8 cellular contexts compared by ENCODE assay signal in the genomic region with DNA sequence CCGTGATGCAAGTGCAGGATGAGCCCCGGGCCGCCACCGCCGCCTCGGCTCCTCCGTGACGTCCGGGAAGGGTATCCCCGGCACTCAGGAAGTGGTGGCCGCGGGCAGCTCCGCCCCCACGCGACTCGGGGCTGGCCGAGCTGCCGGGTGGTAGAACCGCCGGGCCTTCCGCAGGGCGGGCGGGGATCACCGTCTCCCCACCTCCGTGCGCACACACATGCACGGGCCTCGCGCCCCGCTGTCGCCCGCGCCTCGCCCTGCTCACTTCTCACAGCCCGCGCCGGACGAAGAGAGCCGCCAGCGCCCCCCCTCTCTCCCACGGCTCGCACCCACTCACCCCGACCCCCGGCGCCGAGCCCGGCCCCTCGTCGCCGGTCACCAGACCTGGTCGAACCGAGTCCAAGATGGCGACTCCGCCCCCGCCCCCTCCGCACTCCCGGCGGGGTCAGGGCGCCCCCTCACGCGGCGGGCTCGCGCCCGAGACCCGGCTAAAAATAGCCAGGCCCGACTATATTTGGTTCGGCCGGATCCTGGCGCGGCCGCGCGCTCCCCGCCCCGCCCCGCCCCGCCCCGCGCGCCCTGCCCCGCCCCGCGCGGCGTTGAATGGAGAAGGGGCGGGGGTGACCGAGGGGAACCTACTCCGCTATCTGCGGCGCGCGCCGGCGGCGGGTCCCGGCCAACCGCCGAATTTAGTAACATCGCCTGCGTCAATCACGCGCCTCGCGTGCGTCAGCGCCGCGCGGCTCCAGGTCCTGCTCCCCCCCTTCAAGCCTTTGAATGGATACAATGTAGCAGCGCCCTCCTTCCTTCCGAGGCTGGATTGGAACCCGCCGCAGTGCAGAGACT. TPM values are rescaled to one million over a fixed set of nuclear protein-coding genes. Genes with fewer than 3 reads are reported as not detected.
DNase-seq lines count a peak whose midpoint lies in the region; ATAC-seq and TF ChIP-seq lines count a peak whose summit lies in the region.

No MANE protein-coding gene starts in this region.

- peaks cover 26% of the 10 kb centered on the region for H3K36me3 Mint-ChIP-seq in activated T-cell treated with anti-CD3 and anti-CD28 coated beads, Interleukin-2, amount 50 U/mL, for 24 hours (ENCODE audit: low read depth)

- no peaks in the 10 kb centered on the region for H3K36me3 ChIP-seq in esophagus (ENCODE audit: control insufficient read depth in 2 of 2, insufficient read depth in 2 of 2, low read length in 1 of 2)
- H3K36me3 ChIP-seq in muscle layer of duodenum (ENCODE audit: control insufficient read depth in 1 of 2, insufficient read depth in 2 of 2, low read length in 2 of 2): peaks cover 0 to 4% of the 10 kb centered on the region in 2 donors

- WGBS in esophagus, 2 donors: 0% methylated on average over 91 to 114 of the region's 114 CpGs

- no peaks in the 10 kb centered on the region for H3K9me3 Mint-ChIP-seq in activated T-cell treated with anti-CD3 and anti-CD28 coated beads, Interleukin-2, amount 50 U/mL, for 24 hours

- H3K4me3 Mint-ChIP-seq in activated T-cell treated with anti-CD3 and anti-CD28 coated beads, Interleukin-2, amount 50 U/mL, for 24 hours: peak overlapping the region; percentile 98

- H3K27me3 ChIP-seq in esophagus (ENCODE audit: control insufficient read depth in 1 of 2, insufficient read depth in 2 of 2, low read length in 2 of 2): peaks cover 0 to 7% of the 10 kb centered on the region in 2 donors
- H3K27me3 ChIP-seq in muscle layer of duodenum (ENCODE audit: low read depth, low read length): peaks cover 9% of the 10 kb centered on the region

- peak overlapping the region; percentile 96 to 98 for H3K27ac ChIP-seq in esophagus (ENCODE audit: low read depth in 2 of 2, low read length in 1 of 2)
- peak overlapping the region; percentile 92 for H3K27ac ChIP-seq in muscle layer of duodenum (ENCODE audit: low read length)

- H3K4me3 ChIP-seq in esophagus (ENCODE audit: low read depth in 1 of 2, low read length in 2 of 2) (peak overlapping the region; percentile 78 to 83), muscle layer of duodenum (ENCODE audit: low read depth in 1 of 2, low read length in 2 of 2) (peak overlapping the region; percentile 85 to 93)

- no peak for TF ChIP-seq RAD21 in Ishikawa (IDR thresholded peaks at IDR 0.05; ENCODE audit: low read depth)

- peak overlapping the region; percentile 99 for H3K27ac Mint-ChIP-seq in activated T-cell treated with anti-CD3 and anti-CD28 coated beads, Interleukin-2, amount 50 U/mL, for 24 hours

- DNase-seq in DMS53 (lab: John Stamatoyannopoulos, UW) (peak; percentile 94), OCI-M1 (lab: John Stamatoyannopoulos, UW) (peak; percentile 97)
- DNase-seq in activated T-cell treated with anti-CD3 and anti-CD28 coated beads, Interleukin-2, amount 50 U/mL, for 24 hours: peak; percentile 95
- peak; percentile 77 for DNase-seq in stimulated activated CD8-positive, alpha-beta memory T cell treated with anti-CD3 and anti-CD28 coated beads, Interleukin-7, amount 100 ng/mL, for 24 hours (ENCODE audit: low read depth)

- 0 out of 2 replicates have a peak, but pooled peaks have one; percentile 18 for TF ChIP-seq EP300 in Ishikawa (IDR thresholded peaks at IDR 0.05; ENCODE audit: borderline replicate concordance)

- peaks cover 81% of the 10 kb centered on the region for H3K4me1 Mint-ChIP-seq in activated T-cell treated with anti-CD3 and anti-CD28 coated beads, Interleukin-2, amount 50 U/mL, for 24 hours (ENCODE audit: low read depth)

- peaks cover 7% of the 10 kb centered on the region for H3K27me3 Mint-ChIP-seq in activated T-cell treated with anti-CD3 and anti-CD28 coated beads, Interleukin-2, amount 50 U/mL, for 24 hours

- H3K9me3 ChIP-seq in esophagus (ENCODE audit: control insufficient read depth in 2 of 2, insufficient read depth in 1 of 2, low read depth in 1 of 2, low read length in 1 of 2) (no peaks in the 10 kb centered on the region), muscle layer of duodenum (ENCODE audit: control insufficient read depth in 1 of 2, low read length in 2 of 2) (no peaks in the 10 kb centered on the region)

- peak; percentile 48 for ATAC-seq in GM21576 (IDR thresholded peaks at IDR 0.05; ENCODE audit: unreplicated experiment)

- H3K4me1 ChIP-seq in esophagus (ENCODE audit: control insufficient read depth in 2 of 2, insufficient read depth in 2 of 2, low read length in 1 of 2) (peaks cover 0 to 4% of the 10 kb centered on the region in 2 donors), muscle layer of duodenum (ENCODE audit: control insufficient read depth in 1 of 2, insufficient read depth in 2 of 2, low read length in 2 of 2) (peaks cover 11 to 16% of the 10 kb centered on the region in 2 donors)

TF ChIP-seq in Ishikawa, 13 proteins besides CTCF, POLR2A, EP300 and RAD21:
- TF ChIP-seq EGR1 (IDR thresholded peaks at IDR 0.05) (peak; percentile 95), YY1 (IDR thresholded peaks at IDR 0.05; ENCODE audit: low read depth) (peak; percentile 90), CREB1 (IDR thresholded peaks at IDR 0.05; ENCODE audit: low read depth) (peak; percentile 67), TAF1 (IDR thresholded peaks at IDR 0.05; ENCODE audit: low read depth) (no peak), TCF12 (IDR thresholded peaks at IDR 0.05; ENCODE audit: low read depth) (peak; percentile 63), NFIC (IDR thresholded peaks at IDR 0.05) (no peak), FOXM1 (IDR thresholded peaks at IDR 0.05; ENCODE audit: borderline replicate concordance, low read depth) (no peak), ZBTB7A (IDR thresholded peaks at IDR 0.05; ENCODE audit: low read depth) (peak; percentile 73; the same call in 1 of the 2 replicates), CEBPB (IDR thresholded peaks at IDR 0.05) (no peak), TEAD4 (IDR thresholded peaks at IDR 0.05) (no peak)
- TF ChIP-seq, protein P1, sequence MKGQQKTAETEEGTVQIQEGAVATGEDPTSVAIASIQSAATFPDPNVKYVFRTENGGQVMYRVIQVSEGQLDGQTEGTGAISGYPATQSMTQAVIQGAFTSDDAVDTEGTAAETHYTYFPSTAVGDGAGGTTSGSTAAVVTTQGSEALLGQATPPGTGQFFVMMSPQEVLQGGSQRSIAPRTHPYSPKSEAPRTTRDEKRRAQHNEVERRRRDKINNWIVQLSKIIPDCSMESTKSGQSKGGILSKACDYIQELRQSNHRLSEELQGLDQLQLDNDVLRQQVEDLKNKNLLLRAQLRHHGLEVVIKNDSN (IDR thresholded peaks at IDR 0.05): no peak
- TF ChIP-seq, protein P2, sequence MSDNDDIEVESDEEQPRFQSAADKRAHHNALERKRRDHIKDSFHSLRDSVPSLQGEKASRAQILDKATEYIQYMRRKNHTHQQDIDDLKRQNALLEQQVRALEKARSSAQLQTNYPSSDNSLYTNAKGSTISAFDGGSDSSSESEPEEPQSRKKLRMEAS (IDR thresholded peaks at IDR 0.05): peak; percentile 70
- TF ChIP-seq, protein P3, sequence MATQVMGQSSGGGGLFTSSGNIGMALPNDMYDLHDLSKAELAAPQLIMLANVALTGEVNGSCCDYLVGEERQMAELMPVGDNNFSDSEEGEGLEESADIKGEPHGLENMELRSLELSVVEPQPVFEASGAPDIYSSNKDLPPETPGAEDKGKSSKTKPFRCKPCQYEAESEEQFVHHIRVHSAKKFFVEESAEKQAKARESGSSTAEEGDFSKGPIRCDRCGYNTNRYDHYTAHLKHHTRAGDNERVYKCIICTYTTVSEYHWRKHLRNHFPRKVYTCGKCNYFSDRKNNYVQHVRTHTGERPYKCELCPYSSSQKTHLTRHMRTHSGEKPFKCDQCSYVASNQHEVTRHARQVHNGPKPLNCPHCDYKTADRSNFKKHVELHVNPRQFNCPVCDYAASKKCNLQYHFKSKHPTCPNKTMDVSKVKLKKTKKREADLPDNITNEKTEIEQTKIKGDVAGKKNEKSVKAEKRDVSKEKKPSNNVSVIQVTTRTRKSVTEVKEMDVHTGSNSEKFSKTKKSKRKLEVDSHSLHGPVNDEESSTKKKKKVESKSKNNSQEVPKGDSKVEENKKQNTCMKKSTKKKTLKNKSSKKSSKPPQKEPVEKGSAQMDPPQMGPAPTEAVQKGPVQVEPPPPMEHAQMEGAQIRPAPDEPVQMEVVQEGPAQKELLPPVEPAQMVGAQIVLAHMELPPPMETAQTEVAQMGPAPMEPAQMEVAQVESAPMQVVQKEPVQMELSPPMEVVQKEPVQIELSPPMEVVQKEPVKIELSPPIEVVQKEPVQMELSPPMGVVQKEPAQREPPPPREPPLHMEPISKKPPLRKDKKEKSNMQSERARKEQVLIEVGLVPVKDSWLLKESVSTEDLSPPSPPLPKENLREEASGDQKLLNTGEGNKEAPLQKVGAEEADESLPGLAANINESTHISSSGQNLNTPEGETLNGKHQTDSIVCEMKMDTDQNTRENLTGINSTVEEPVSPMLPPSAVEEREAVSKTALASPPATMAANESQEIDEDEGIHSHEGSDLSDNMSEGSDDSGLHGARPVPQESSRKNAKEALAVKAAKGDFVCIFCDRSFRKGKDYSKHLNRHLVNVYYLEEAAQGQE (IDR thresholded peaks at IDR 0.05; ENCODE audit: low read depth): no peak

RNA-seq across cellular contexts. Expression of a gene that starts 2.0 kb away (rescaled TPM):
- under 1 TPM; 0.29 to 0.33 TPM for polyA plus RNA-seq in esophagus

Comparison
In these comparisons a context has a peak if more than half of its experiments do, and no peak if none do; other contexts are left out.
1. Peak in every context shown above with its lines: DNase-seq, ATAC-seq, H3K4me3 ChIP-seq and H3K27ac ChIP-seq.